Comparison of ENCODE assay signal across 8 cellular contexts in the genomic region with DNA sequence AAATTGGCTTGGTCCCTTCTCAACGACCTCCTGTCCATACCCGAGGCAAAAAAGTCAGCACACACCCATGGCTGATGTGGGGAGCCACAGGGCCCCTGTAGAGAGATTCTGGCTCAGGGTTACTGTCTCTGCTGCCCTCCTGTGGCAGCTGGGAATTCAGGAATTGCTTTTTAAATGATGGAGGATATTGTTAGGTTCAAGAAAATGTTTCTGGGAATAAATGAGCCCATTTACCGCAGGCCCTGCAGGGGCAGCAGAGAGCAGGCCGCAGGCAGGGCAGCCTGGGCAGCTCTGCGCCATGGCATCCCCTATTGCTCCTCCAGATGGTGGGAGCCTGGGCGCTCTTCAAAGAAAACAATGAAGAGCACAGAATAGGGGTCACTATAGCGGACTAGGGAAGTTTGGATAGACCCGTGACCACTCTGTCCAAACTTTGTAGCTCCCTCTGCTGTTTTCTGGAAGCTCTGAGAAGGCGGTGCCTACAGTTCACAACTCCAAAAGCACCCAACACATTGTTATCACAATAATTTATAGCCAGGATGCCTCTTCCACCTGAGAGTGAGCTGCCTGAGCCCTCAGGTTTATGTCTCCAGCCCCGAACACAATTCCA.
DNase-seq lines count a peak whose midpoint lies in the region; ATAC-seq and TF ChIP-seq lines count a peak whose summit lies in the region.

No MANE protein-coding gene starts in this region.

- no peak overlapping the region for H3K4me3 ChIP-seq in BE2C (ENCODE audit: low read depth, low read length)
- no peak overlapping the region for H3K4me3 ChIP-seq in OCI-LY7 (ENCODE audit: low read depth, low read length, poor library complexity, severe bottlenecking)
- H3K4me3 ChIP-seq in testis, result no peak overlapping the region

- intact Hi-C loops in OCI-LY7 (cut with micrococcal nuclease; ENCODE audit: unreplicated experiment), result no loop called here
- intact Hi-C loops in testis (cut with DNase I; ENCODE audit: low total_unique reads), result no loop called here

- H3K4me1 ChIP-seq in BE2C, result no peaks in the 10 kb centered on the region
- H3K4me1 ChIP-seq in OCI-LY7 (ENCODE audit: insufficient read depth, low read length, poor library complexity, severe bottlenecking), result no peaks in the 10 kb centered on the region
- H3K4me1 ChIP-seq in testis, result no peaks in the 10 kb centered on the region

- H3K27ac ChIP-seq in OCI-LY7 (ENCODE audit: low read depth, low read length, poor library complexity, severe bottlenecking) (no peak overlapping the region), testis (no peak overlapping the region)

- WGBS in testis, 2 donors, result 88 to 92% methylated on average over 10 of the region's 10 CpGs

- ATAC-seq in GM19351 (IDR thresholded peaks at IDR 0.05; ENCODE audit: unreplicated experiment), result peak; percentile 60
- ATAC-seq in esophagus mucosa, result peak; percentile 42
- no peak for ATAC-seq in HG03378 (IDR thresholded peaks at IDR 0.05; ENCODE audit: unreplicated experiment)
- no peak for ATAC-seq in GM19324 (IDR thresholded peaks at IDR 0.05; ENCODE audit: low FRiP score, unreplicated experiment)

- CTCF ChIA-PET in OCI-LY7 (lab: Charles Lee; ENCODE audit: unreplicated experiment), result no interaction called here

- peak; percentile 76 for TF ChIP-seq CTCF in BE2C (IDR thresholded peaks at IDR 0.05; ENCODE audit: low read depth, low read length)
- TF ChIP-seq CTCF in OCI-LY7 (conservative IDR thresholded peaks at IDR 0.05; ENCODE audit: low read length), result peak; percentile 75
- TF ChIP-seq CTCF in testis (IDR thresholded peaks at IDR 0.05), result peak in 2 of 3 experiments; percentile 46 to 58

- POLR2A ChIA-PET in OCI-LY7 (lab: Charles Lee), result interaction anchor here (0.6 kb wide), 1 partner anchor 493 kb away, joined by 3 read pairs; no protein-coding TSS in a partner anchor

- H3K27me3 ChIP-seq in BE2C (no peaks in the 10 kb centered on the region), testis (no peaks in the 10 kb centered on the region)

- DNase-seq in BE2C (peak; percentile 60), OCI-LY7 (ENCODE audit: low spot score) (no peak), testis (peak; percentile 33)
- DNase-seq in activated CD8-positive, alpha-beta memory T cell treated with anti-CD3 and anti-CD28 coated beads, Interleukin-2, amount 50 U/mL, for 48 hours, result no peak

- no peak for TF ChIP-seq POLR2A in testis (IDR thresholded peaks at IDR 0.05)

- H3K9me3 ChIP-seq in BE2C, result no peaks in the 10 kb centered on the region
- H3K9me3 ChIP-seq in OCI-LY7 (ENCODE audit: low read length), result no peaks in the 10 kb centered on the region
- no peaks in the 10 kb centered on the region for H3K9me3 ChIP-seq in testis

- H4K20me1 ChIP-seq in OCI-LY7 (ENCODE audit: insufficient read depth, low read length), result no peaks in the 10 kb centered on the region

- no peak overlapping the region for H2AFZ ChIP-seq in OCI-LY7 (ENCODE audit: low read length)

- no peaks in the 10 kb centered on the region for H3K79me2 ChIP-seq in OCI-LY7 (ENCODE audit: insufficient read depth, low read depth, low read length)

- H3K36me3 ChIP-seq in BE2C (no peaks in the 10 kb centered on the region), OCI-LY7 (ENCODE audit: insufficient read depth, low read length) (no peaks in the 10 kb centered on the region), testis (ENCODE audit: low read depth, missing control alignments) (no peaks in the 10 kb centered on the region)

- no TSS peak for BruUV-seq in OCI-LY7 (replicated peaks; lab: Mats Ljungman, UMichigan)

- H3K9me2 ChIP-seq in OCI-LY7 (ENCODE audit: insufficient read depth, low read length), result no peaks in the 10 kb centered on the region

- H3K4me2 ChIP-seq in OCI-LY7 (ENCODE audit: low read length), result no peak overlapping the region

Comparison
In these comparisons a context has a peak if more than half of its experiments do, and no peak if none do; other contexts are left out.
1. DNase-seq: peak in BE2C (single experiment) and testis (single experiment); none in OCI-LY7 (single experiment) and activated CD8-positive, alpha-beta memory T cell treated with anti-CD3 and anti-CD28 coated beads, Interleukin-2, amount 50 U/mL, for 48 hours (single experiment).
2. ATAC-seq: peak in GM19351 (single experiment) and esophagus mucosa (single experiment); none in HG03378 (single experiment) and GM19324 (single experiment).
3. Peak in every context shown above with its lines, with median percentiles within 50 percentile points of each other: CTCF ChIP-seq.